8 cellular contexts compared by ENCODE assay signal in the genomic region with DNA sequence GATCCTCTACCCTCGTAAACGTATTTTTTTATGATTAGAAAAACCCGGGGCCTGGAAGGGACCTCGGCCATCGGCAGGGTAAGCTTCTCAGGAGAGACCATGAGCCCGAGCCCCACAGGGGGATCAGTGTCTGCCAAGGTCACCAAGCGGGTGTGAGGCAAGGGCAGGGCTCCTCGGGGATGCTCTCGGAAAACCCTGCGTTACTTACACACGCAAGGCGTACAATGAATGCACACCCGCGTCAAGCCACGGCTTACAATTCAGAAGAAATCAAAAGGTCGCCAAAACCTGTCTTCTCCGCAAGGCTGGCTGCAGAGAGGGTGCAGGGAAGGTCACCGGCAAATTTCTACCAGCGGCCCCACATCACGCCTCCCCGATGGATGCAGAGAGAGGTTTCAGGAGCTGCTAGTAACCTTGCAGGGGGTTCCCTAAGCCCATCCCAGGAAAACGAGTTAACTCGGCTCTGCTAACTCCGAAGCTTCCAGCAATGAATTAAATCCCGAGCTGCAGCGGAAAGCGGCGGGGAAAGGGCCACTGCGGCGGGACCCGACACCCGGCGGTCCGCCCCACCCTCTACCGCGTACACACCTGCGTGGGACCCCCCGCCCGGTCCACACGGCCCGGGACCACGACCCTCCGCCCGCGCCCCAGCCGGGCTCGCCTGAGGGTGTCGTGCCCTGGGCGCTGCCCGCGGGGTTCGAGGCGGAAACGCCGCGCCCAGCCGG. TPM values are rescaled to one million over a fixed set of nuclear protein-coding genes. Genes with fewer than 3 reads are reported as not detected.
DNase-seq lines count a peak whose midpoint lies in the region; ATAC-seq, FAIRE-seq and TF ChIP-seq lines count a peak whose summit lies in the region.

No MANE protein-coding gene starts in this region.

- peak; percentile 37 for DNase-seq in DMS79 treated with DMSO at 0.1 percent for 48 hours (lab: John Stamatoyannopoulos, UW)
- peak; percentile 16 for DNase-seq in activated CD4-positive, alpha-beta T cell treated with anti-CD3 and anti-CD28 coated beads for 1 hour
- DNase-seq in stomach, result no peak
- no peak for DNase-seq in GM19239 (ENCODE audit: insufficient read length, low spot score)
- DNase-seq in NCI-H2196 (lab: John Stamatoyannopoulos, UW; ENCODE audit: unreplicated experiment), result no peak

- H3K36me3 ChIP-seq in mesodermal cell (ENCODE audit: control insufficient read depth, insufficient read depth, low read length) (peaks cover 5% of the 10 kb centered on the region), stomach (no peaks in the 10 kb centered on the region)

- intact Hi-C loops in stomach (cut with DNase I; ENCODE audit: low total_unique reads), result loop anchor here (5.0 to 10.0 kb wide), 2 partner anchors 147 to 189 kb away; no protein-coding TSS in a partner anchor

- H3K27ac ChIP-seq in cingulate gyrus (ENCODE audit: low read depth, low read length) (peak overlapping the region; percentile 97), mesodermal cell (ENCODE audit: low read depth, low read length, severe bottlenecking) (no peak overlapping the region), stomach (peak overlapping the region; percentile 47 to 94 (median 90))

- no peak for TF ChIP-seq POLR2A in stomach (IDR thresholded peaks at IDR 0.05)

- WGBS in mesodermal cell (ENCODE audit: insufficient coverage in 2 of 2), 2 experiments, result 9 to 10% methylated on average over 42 to 57 of the region's 57 CpGs
- WGBS in stomach, 5 donors, result 1 to 3% (median 2%) methylated on average over 25 to 57 of the region's 57 CpGs

- H3K27me3 ChIP-seq in stomach, result no peaks in the 10 kb centered on the region

- FAIRE-seq in GM19239 (lab: Jason Lieb, UNC), result no peak

- no peak for TF ChIP-seq EP300 in stomach (IDR thresholded peaks at IDR 0.05)

- TF ChIP-seq CTCF in stomach (IDR thresholded peaks at IDR 0.05), result no peak

- peaks cover 41% of the 10 kb centered on the region for H3K4me1 ChIP-seq in mesodermal cell (ENCODE audit: control insufficient read depth, insufficient read depth, low read length, poor library complexity, severe bottlenecking)
- peaks cover 32 to 67% (median 46%) of the 10 kb centered on the region in 4 donors for H3K4me1 ChIP-seq in stomach

- ATAC-seq in HG03196 (IDR thresholded peaks at IDR 0.05; ENCODE audit: unreplicated experiment), result peak; percentile 7

- no peaks in the 10 kb centered on the region for H3K9me3 ChIP-seq in mesodermal cell (ENCODE audit: control insufficient read depth, low read length)
- H3K9me3 ChIP-seq in stomach, result no peaks in the 10 kb centered on the region

- H3K4me3 ChIP-seq in mesodermal cell (ENCODE audit: extremely low read depth, insufficient read depth, low read length, poor library complexity, severe bottlenecking) (peak overlapping the region; percentile 74), stomach (peak overlapping the region; percentile 82 to 89 (median 88))

RNA-seq across cellular contexts. Expression of gene ST3GAL5, which starts 0.6 kb away (rescaled TPM):
- polyA plus RNA-seq in mesodermal cell (2013, experiment 1 of 2), result 21.5 TPM
- 23.8 TPM for polyA plus RNA-seq in mesodermal cell (2013, experiment 2 of 2)
- total RNA-seq in stomach, result 10 to 100 TPM in 4 of 5 donors, 1 to 10 TPM in 1; 7.6 to 84.2 (median 27.8) TPM
- polyA plus RNA-seq in stomach, result 10 to 100 TPM in 1 of 3 donors, 1 to 10 TPM in 2; 4.1 to 10.4 (median 5.2) TPM

Comparison
In these comparisons a context has a peak if more than half of its experiments do, and no peak if none do; other contexts are left out.
1. DNase-seq: peak in DMS79 treated with DMSO at 0.1 percent for 48 hours (single experiment) and activated CD4-positive, alpha-beta T cell treated with anti-CD3 and anti-CD28 coated beads for 1 hour (single experiment); none in stomach (single experiment), GM19239 (single experiment) and NCI-H2196 (single experiment).